Comparison of ENCODE assay signal across 13 cellular contexts in the genomic region with DNA sequence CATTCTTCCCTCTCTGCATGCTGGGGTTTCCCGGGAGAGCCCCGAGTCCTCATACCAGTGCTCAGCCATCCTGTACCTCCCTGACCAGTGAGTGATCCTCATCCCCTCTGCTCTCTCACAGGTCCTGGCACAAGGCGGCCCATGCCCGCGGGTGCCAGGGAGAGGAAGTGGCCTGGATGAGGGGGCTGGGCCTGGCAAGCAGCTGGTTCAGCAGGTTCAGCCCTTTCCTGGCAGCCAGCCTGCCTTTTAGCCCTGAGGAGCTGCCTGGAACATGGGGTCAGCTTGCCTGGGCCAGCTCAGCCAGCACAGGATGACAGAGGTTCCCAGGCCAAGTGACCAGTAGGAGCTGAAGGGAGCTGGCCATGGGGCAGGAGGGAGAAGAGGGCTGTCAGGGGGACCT. TPM values are rescaled to one million over a fixed set of nuclear protein-coding genes. Genes with fewer than 3 reads are reported as not detected.
A peak's percentile ranks its signal among the peaks of the same experiment; 100 is the strongest.
DNase-seq lines count a peak whose midpoint lies in the region; TF ChIP-seq lines count a peak whose summit lies in the region.
"Had no signal": no experiment of that assay in that cellular context is flagged by ENCODE, and none has a peak within 500 bp of the region (broad histone marks: within the 10 kb centered on the region; RNA-seq: fewer than 3 reads in every experiment).

No MANE protein-coding gene starts in this region.

- DNase-seq in NCI-H2029 (lab: John Stamatoyannopoulos, UW): peak; percentile 81
- DNase-seq in T47D (ENCODE audit: low read depth in 1 of 2, low spot score in 1 of 2): peak; percentile 89 to 96
- peak; percentile 98 to 99 for DNase-seq in thyroid gland
- DNase-seq in stimulated activated CD4-positive, alpha-beta T cell treated with anti-CD3 and anti-CD28 coated beads, Interleukin-12 subunit alpha, Interleukin-12 subunit beta, amount 100 ng/mL, for 4 hours: no peak
- DNase-seq in COLO668 (lab: John Stamatoyannopoulos, UW; ENCODE audit: unreplicated experiment): no peak
- no peak for DNase-seq in erythroblast (lab: John Stamatoyannopoulos, UW)
- DNase-seq: activated CD4-positive, alpha-beta T cell treated with anti-CD3 and anti-CD28 coated beads, Interleukin-2, amount 10 ng/mL, durations not matched to agents 7 days and 5 days; activated naive CD4-positive, alpha-beta T cell treated with anti-CD3 and anti-CD28 coated beads, Interleukin-2, amount 10 ng/mL, durations not matched to agents 7 days and 5 days; MG63; NCI-H526 treated with DMSO at 0.1 percent for 48 hours had no signal

- no peaks in the 10 kb centered on the region for H3K27me3 ChIP-seq in layer of hippocampus (ENCODE audit: control insufficient read depth, insufficient read depth, low read length)
- no peaks in the 10 kb centered on the region for H3K27me3 ChIP-seq in thyroid gland
- H3K27me3 ChIP-seq: MG63 had no signal

- H3K4me1 ChIP-seq in thyroid gland: peaks cover 18 to 42% of the 10 kb centered on the region in 2 donors
- H3K4me1 ChIP-seq: HAP-1 had no signal

- in situ Hi-C loops in T47D (cut with HindIII; ENCODE audit: low pct_unique_long_range_greater_than_20kb, low sequenced_read_pairs): no loop called here

- peak overlapping the region; percentile 9 for H3K27ac ChIP-seq in layer of hippocampus (ENCODE audit: low read depth, low read length)
- H3K27ac ChIP-seq in thyroid gland: peak overlapping the region; percentile 38 to 74 (median 59)

- WGBS in thyroid gland, 2 donors: 30 to 67% methylated on average over 3 to 5 of the region's 5 CpGs

- intact Hi-C loops in thyroid gland (cut with DNase I): no loop called here

- TF ChIP-seq CTCF in thyroid gland (IDR thresholded peaks at IDR 0.05): no peak

- TF ChIP-seq POLR2A in thyroid gland (IDR thresholded peaks at IDR 0.05) (no peak), erythroblast (IDR thresholded peaks at IDR 0.05; ENCODE audit: low read length) (no peak)

- H3K4me3 ChIP-seq in thyroid gland (replicated peaks in 1 of 3): no peak overlapping the region
- H3K4me3 ChIP-seq: GM12878, HAP-1, MG63 had no signal

- peaks cover 9 to 11% of the 10 kb centered on the region in 2 donors for H3K36me3 ChIP-seq in thyroid gland
- H3K36me3 ChIP-seq: HAP-1, MG63 had no signal

- no peaks in the 10 kb centered on the region for H3K9me3 ChIP-seq in thyroid gland
- H3K9me3 ChIP-seq: HAP-1, MG63 had no signal

RNA-seq across cellular contexts. Expression of a gene that starts 10.9 kb away (rescaled TPM):
- 10 to 100 TPM; 23.4 to 39.8 (median 33.1) TPM for total RNA-seq in thyroid gland

Comparison
In these comparisons a context has a peak if more than half of its experiments do, and no peak if none do; other contexts are left out.
1. DNase-seq: peak in NCI-H2029 (single experiment), T47D (2 of 2) and thyroid gland (2 of 2); none in stimulated activated CD4-positive, alpha-beta T cell treated with anti-CD3 and anti-CD28 coated beads, Interleukin-12 subunit alpha, Interleukin-12 subunit beta, amount 100 ng/mL, for 4 hours (single experiment), COLO668 (single experiment) and erythroblast (0 of 2).